Comparison of ENCODE assay signal across 15 cellular contexts in the genomic region with DNA sequence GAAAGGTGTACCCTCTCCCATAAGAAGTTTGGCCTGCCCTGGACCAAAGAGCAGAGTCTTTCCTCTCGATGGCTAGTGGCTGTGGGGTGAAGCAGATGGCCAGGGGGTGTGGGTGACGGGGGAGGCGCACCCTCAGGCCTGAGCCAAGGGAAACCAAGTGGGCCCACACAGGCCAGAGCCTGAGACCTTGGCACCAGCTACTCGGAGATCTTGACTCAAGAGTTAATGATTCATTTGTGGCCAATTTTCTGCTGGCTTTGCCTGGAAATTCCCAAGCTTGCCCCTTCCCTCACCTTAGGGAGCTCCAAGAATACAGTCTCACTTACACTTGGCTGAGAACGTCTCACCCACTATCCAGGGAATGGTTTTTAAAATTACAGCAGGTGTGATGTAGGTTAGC. TPM values are rescaled to one million over a fixed set of nuclear protein-coding genes. Genes with fewer than 3 reads are reported as not detected.
DNase-seq lines count a peak whose midpoint lies in the region; ATAC-seq and TF ChIP-seq lines count a peak whose summit lies in the region.
"Had no signal": no experiment of that assay in that cellular context is flagged by ENCODE, and none has a peak within 500 bp of the region (broad histone marks: within the 10 kb centered on the region; RNA-seq: fewer than 3 reads in every experiment).

No MANE protein-coding gene starts in this region.

- DNase-seq in A172 (ENCODE audit: low spot score) (peak; percentile 75), HK-2 (ENCODE audit: unreplicated experiment) (peak; percentile 80), chondrocyte (ENCODE audit: low spot score) (no peak), mesenchymal stem cell (no peak), mucosa of gallbladder (ENCODE audit: low spot score) (no peak)
- DNase-seq: GOT3; MV-4-11; naive B cell; NCI-H774; stimulated activated CD4-positive, alpha-beta T cell treated with anti-CD3 and anti-CD28 coated beads, Interleukin-4, amount 100 ng/mL, for 1 hour; T-helper 1 cell; testis had no signal

- no peak overlapping the region for H3K23ac ChIP-seq in mesenchymal stem cell (ENCODE audit: low read length in 2 of 2)

- H3K4me2 ChIP-seq in mesenchymal stem cell (ENCODE audit: low read length, poor library complexity, severe bottlenecking): no peak overlapping the region

- H2BK120ac ChIP-seq in mesenchymal stem cell (ENCODE audit: low read depth, low read length): no peak overlapping the region

- H3K4me3 Mint-ChIP-seq in chondrocyte (ENCODE audit: unreplicated experiment): no peak overlapping the region
- H3K4me3 Mint-ChIP-seq: naive B cell had no signal

- no peak overlapping the region for H3K4me3 ChIP-seq in mesenchymal stem cell (ENCODE audit: insufficient read depth in 1 of 2, low read depth in 1 of 2, low read length in 2 of 2)
- H3K4me3 ChIP-seq: testis had no signal

- H4K8ac ChIP-seq in mesenchymal stem cell (ENCODE audit: low read length): no peak overlapping the region

- no peak for TF ChIP-seq CTCF in chondrocyte (IDR thresholded peaks at IDR 0.05)

- peaks cover 81% of the 10 kb centered on the region for H3K4me1 ChIP-seq in mesenchymal stem cell (ENCODE audit: control insufficient read depth, insufficient read depth, low read depth, low read length)

- no peaks in the 10 kb centered on the region for H3K27me3 Mint-ChIP-seq in chondrocyte (ENCODE audit: low read depth)

- no peak overlapping the region for H4K91ac ChIP-seq in mesenchymal stem cell (ENCODE audit: low read length)

- no peak overlapping the region for H3K14ac ChIP-seq in mesenchymal stem cell (ENCODE audit: low read length in 2 of 2)

- H3K4me1 Mint-ChIP-seq in chondrocyte (ENCODE audit: low read depth): peaks cover 55% of the 10 kb centered on the region

- no peak overlapping the region for H2BK15ac ChIP-seq in mesenchymal stem cell (ENCODE audit: low read depth, poor library complexity, severe bottlenecking)

- H3K9me3 Mint-ChIP-seq in chondrocyte (ENCODE audit: low read depth): no peaks in the 10 kb centered on the region
- H3K9me3 Mint-ChIP-seq: naive B cell had no signal

- H2AK5ac ChIP-seq in mesenchymal stem cell (ENCODE audit: low read length, severe bottlenecking): no peak overlapping the region

- H3K9me3 ChIP-seq in mesenchymal stem cell (ENCODE audit: control insufficient read depth, low read length): no peaks in the 10 kb centered on the region
- H3K9me3 ChIP-seq: testis had no signal

- H2BK5ac ChIP-seq in mesenchymal stem cell (ENCODE audit: low read depth, low read length, poor library complexity, severe bottlenecking): no peak overlapping the region

- H3K9ac ChIP-seq in mesenchymal stem cell (ENCODE audit: low read length): no peak overlapping the region

- no peak overlapping the region for H2AFZ ChIP-seq in mesenchymal stem cell (ENCODE audit: low read depth, low read length)

- H3K27ac Mint-ChIP-seq in chondrocyte (ENCODE audit: unreplicated experiment): peak overlapping the region; percentile 59

- H3K27me3 ChIP-seq in mesenchymal stem cell (ENCODE audit: control insufficient read depth in 1 of 2, insufficient read depth in 1 of 2, low read length in 2 of 2): no peaks in the 10 kb centered on the region
- H3K27me3 ChIP-seq: testis had no signal

- H3K36me3 Mint-ChIP-seq in chondrocyte (ENCODE audit: low read depth): no peaks in the 10 kb centered on the region

- H3K18ac ChIP-seq in mesenchymal stem cell (ENCODE audit: low read depth in 1 of 2, low read length in 2 of 2): no peak overlapping the region

- no peak overlapping the region for H2BK12ac ChIP-seq in mesenchymal stem cell (ENCODE audit: low read length in 2 of 2)

- H3K27ac ChIP-seq in mesenchymal stem cell (ENCODE audit: low read length, poor library complexity, severe bottlenecking): peak overlapping the region; percentile 40

- H3K36me3 ChIP-seq in mesenchymal stem cell (ENCODE audit: control insufficient read depth in 1 of 2, insufficient read depth in 2 of 2, low read depth in 1 of 2, low read length in 2 of 2): peaks cover 33 to 56% of the 10 kb centered on the region in 2 experiments

- WGBS in mesenchymal stem cell: 93% methylated on average over 5 of the region's 5 CpGs

- no peak for ATAC-seq in HG03280 (IDR thresholded peaks at IDR 0.05; ENCODE audit: unreplicated experiment)
- no peak for ATAC-seq in HG03571 (IDR thresholded peaks at IDR 0.05; ENCODE audit: unreplicated experiment)
- ATAC-seq in GM18861 (IDR thresholded peaks at IDR 0.05; ENCODE audit: unreplicated experiment): no peak

- H3K79me1 ChIP-seq in mesenchymal stem cell (replicated peaks; ENCODE audit: low read length, poor library complexity, severe bottlenecking): peaks cover 6% of the 10 kb centered on the region

- no peak overlapping the region for H3K4ac ChIP-seq in mesenchymal stem cell (ENCODE audit: low read depth in 1 of 2, low read length in 2 of 2)

RNA-seq across cellular contexts. Expression of gene ZMIZ1, which starts 42.7 kb away (rescaled TPM):
- 15.4 and 16.6 TPM in 2 replicates for total RNA-seq in A172 (2014; rRNA removed; shearing (Covaris generic))
- total RNA-seq in chondrocyte (46.2 to 74.6 TPM (median 48.7 TPM) in 3 replicates), mucosa of gallbladder (107 TPM)
- 36.4 TPM for polyA plus RNA-seq in mesenchymal stem cell (2013, experiment 1 of 2)
- polyA plus RNA-seq in mesenchymal stem cell (2013, experiment 2 of 2): 35.8 TPM

Comparison
In these comparisons a context has a peak if more than half of its experiments do, and no peak if none do; other contexts are left out.
1. DNase-seq: peak in A172 (single experiment) and HK-2 (single experiment); none in chondrocyte (single experiment), mesenchymal stem cell (single experiment) and mucosa of gallbladder (single experiment).